35 cellular contexts compared by ENCODE assay signal in the genomic region with DNA sequence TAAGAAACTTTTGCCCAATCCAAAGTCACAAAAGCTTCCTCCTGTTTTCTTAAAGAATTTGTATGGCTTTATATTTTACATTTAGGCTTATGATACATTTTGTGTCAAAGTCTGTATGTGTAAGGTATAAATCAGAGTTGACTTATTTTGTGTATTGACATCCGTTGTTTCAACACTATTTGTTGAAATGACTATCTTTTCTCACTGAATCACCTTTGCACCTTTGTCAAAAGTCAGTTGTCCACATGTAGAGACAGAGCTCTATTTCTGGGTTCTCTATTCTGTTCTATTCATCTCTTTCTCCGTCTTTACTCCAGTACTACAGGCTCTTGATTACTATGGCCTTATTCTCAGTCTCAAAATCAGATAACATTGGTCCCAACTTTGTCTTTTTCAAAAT.
"Had no signal": no experiment of that assay in that cellular context is flagged by ENCODE, and none has a peak within 500 bp of the region (broad histone marks: within the 10 kb centered on the region; RNA-seq: fewer than 3 reads in every experiment).

No MANE protein-coding gene starts in this region.

- DNase-seq: Karpas-422, Kasumi-1, MG63, MM.1S, MV-4-11, NCI-H1048, NCI-H1092, NCI-H1092 treated with DMSO at 0.1 percent for 48 hours, NCI-H1105, NCI-H1105 treated with DMSO at 0.1 percent for 48 hours, NCI-H1417, NCI-H1417 treated with DMSO at 0.1 percent for 48 hours, NCI-H1436, NCI-H1436 treated with DMSO at 0.1 percent for 48 hours, NCI-H146, NCI-H1694, NCI-H1694 treated with DMSO at 0.1 percent for 48 hours, NCI-H187, NCI-H187 treated with DMSO at 0.1 percent for 48 hours, NCI-H1930, NCI-H2029, NCI-H2029 treated with DMSO at 0.1 percent for 48 hours, NCI-H2081, NCI-H2081 treated with DMSO at 0.1 percent for 48 hours, NCI-H2107, NCI-H2171, NCI-H2171 treated with DMSO at 0.1 percent for 48 hours, NCI-H2227 treated with DMSO at 0.1 percent for 48 hours, NCI-H226, NCI-H345, NCI-H446, NCI-H446 treated with DMSO at 0.1 percent for 48 hours, NCI-H510A, NCI-H510A treated with DMSO at 0.1 percent for 48 hours, NCI-H524 had no signal

- H3K4me3 ChIP-seq: MG63 had no signal

- H3K36me3 ChIP-seq: MG63 had no signal

- H3K27me3 ChIP-seq: MG63 had no signal

- H3K9me3 ChIP-seq: MG63 had no signal
